Comparison of ENCODE assay signal across 8 cellular contexts in genomic region chr1:153796786-153797659, GRCh38. TPM values are rescaled to one million over a fixed set of nuclear protein-coding genes. Genes with fewer than 3 reads are reported as not detected.
DNase-seq lines count a peak whose midpoint lies in the region; ATAC-seq and TF ChIP-seq lines count a peak whose summit lies in the region.

No MANE protein-coding gene starts in this region.

- no peaks in the 10 kb centered on the region for H3K9me3 ChIP-seq in sigmoid colon

- H3K27me3 ChIP-seq in BJ (ENCODE audit: control insufficient read depth, insufficient read depth, low read length) (no peaks in the 10 kb centered on the region), sigmoid colon (peaks cover 0 to 3% (median 0%) of the 10 kb centered on the region in 3 donors)

- POLR2A ChIA-PET in BJ (lab: Charles Lee): no interaction called here

- no peak for TF ChIP-seq EP300 in sigmoid colon (IDR thresholded peaks at IDR 0.05)

- CTCF ChIA-PET in BJ (lab: Yijun Ruan, JAX): interaction anchor here (0.5 to 4.3 kb wide), 28 partner anchors 10 to 204 kb away, joined by 3 to 21 read pairs (median 5); partner anchors contain the start of genes CREB3L4, DENND4B, JTB and NPR1

- 57 to 64% methylated on average over 26 of the region's 26 CpGs for WGBS in sigmoid colon, 2 donors

- intact Hi-C loops in left cardiac atrium (cut with DNase I) (loop anchor here (2.0 to 10.0 kb wide), 3 partner anchors 148 to 190 kb away; partner anchors contain the start of genes RAB13 (in 2 of the 2) and DENND4B (in 1 of the 2)), sigmoid colon (cut with DNase I) (loop anchor here (1.0 kb wide), 2 partner anchors 149 to 189 kb away; partner anchors contain the start of genes DENND4B and RAB13)

- H3K36me3 ChIP-seq in BJ (ENCODE audit: control insufficient read depth, insufficient read depth, low read length): peaks cover 3% of the 10 kb centered on the region
- H3K36me3 ChIP-seq in sigmoid colon: no peaks in the 10 kb centered on the region

- H3K4me3 ChIP-seq in BJ (ENCODE audit: low read depth, low read length): no peak overlapping the region
- H3K4me3 ChIP-seq in NB4 (ENCODE audit: low read depth, low read length): no peak overlapping the region
- no peak overlapping the region for H3K4me3 ChIP-seq in sigmoid colon

- ATAC-seq in GM19397 (IDR thresholded peaks at IDR 0.05; ENCODE audit: unreplicated experiment) (peak; percentile 55), left cardiac atrium (peak; percentile 58 to 64), HG02970 (IDR thresholded peaks at IDR 0.05; ENCODE audit: low FRiP score, unreplicated experiment) (no peak)

- DNase-seq in BJ (ENCODE audit: low read depth) (no peak), NB4 (ENCODE audit: low read depth) (peak; percentile 77), T-helper 1 cell (peak; percentile 58 to 85 (median 75)), left cardiac atrium (peak; percentile 82), sigmoid colon (peak; percentile 90)
- peak; percentile 73 for DNase-seq in activated naive CD8-positive, alpha-beta T cell treated with anti-CD3 and anti-CD28 coated beads, Interleukin-2, amount 50 U/mL, for 16 hours (ENCODE audit: low read depth, low spot score)

- H3K4me1 ChIP-seq in sigmoid colon: peaks cover 0 to 7% (median 0%) of the 10 kb centered on the region in 4 donors

- TF ChIP-seq POLR2A in NB4 (IDR thresholded peaks at IDR 0.05; ENCODE audit: extremely low read depth, insufficient read length): no peak
- TF ChIP-seq POLR2A in sigmoid colon (IDR thresholded peaks at IDR 0.05): no peak

- H3K27ac ChIP-seq in sigmoid colon: no peak overlapping the region

- peak; percentile 84 for TF ChIP-seq CTCF in BJ (IDR thresholded peaks at IDR 0.05; ENCODE audit: insufficient read depth, low read depth, low read length)
- peak; percentile 80 for TF ChIP-seq CTCF in NB4 (IDR thresholded peaks at IDR 0.05; ENCODE audit: low read depth, low read length)
- TF ChIP-seq CTCF in sigmoid colon (IDR thresholded peaks at IDR 0.05): peak in 3 of 4 experiments; percentile 86 to 91 (median 89)

RNA-seq across cellular contexts. Expression of gene SLC27A3, which starts 21.8 kb away (rescaled TPM):
- polyA plus RNA-seq in BJ (2011; rRNA removed): 18.2 and 25.4 TPM in 2 replicates
- polyA minus RNA-seq in BJ (2011; rRNA and poly(A)+ RNA removed): 14.8 and 23.4 TPM in 2 replicates
- total RNA-seq in left cardiac atrium: 10 to 100 TPM; 22.9 to 26.5 TPM
- 10 to 100 TPM; 19.7 to 45.7 (median 23.9) TPM for total RNA-seq in sigmoid colon
- 10 to 100 TPM in 2 of 3 donors, 1 to 10 TPM in 1; 1.6 to 23.4 (median 15.0) TPM for polyA plus RNA-seq in sigmoid colon
